20 cellular contexts compared by ENCODE assay signal in the genomic region with DNA sequence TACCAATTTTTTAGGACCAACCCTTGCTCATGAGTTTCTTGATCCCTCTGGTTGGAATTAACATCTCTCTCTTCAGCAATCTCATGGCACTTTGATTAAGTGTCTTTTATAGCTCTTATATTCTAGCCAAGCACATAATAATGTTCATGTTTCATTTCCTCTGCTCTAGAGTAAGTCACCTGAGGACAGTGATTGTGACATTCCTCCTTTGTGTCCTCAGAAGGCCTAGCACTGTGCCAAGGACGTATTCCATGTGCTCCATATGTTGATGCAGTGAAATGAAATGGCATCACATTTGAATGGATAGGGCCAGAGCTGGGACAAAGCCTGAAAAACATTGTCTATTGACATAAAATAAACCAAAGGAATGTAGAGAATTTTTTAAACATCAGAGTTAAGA.
DNase-seq lines count a peak whose midpoint lies in the region; ATAC-seq and TF ChIP-seq lines count a peak whose summit lies in the region.
"Had no signal": no experiment of that assay in that cellular context is flagged by ENCODE, and none has a peak within 500 bp of the region (broad histone marks: within the 10 kb centered on the region; RNA-seq: fewer than 3 reads in every experiment).

No MANE protein-coding gene starts in this region.

- H3K9me3 ChIP-seq in left ventricle myocardium inferior (replicated peaks): no peaks in the 10 kb centered on the region
- no peaks in the 10 kb centered on the region for H3K9me3 ChIP-seq in BE2C

- no peak for DNase-seq in left ventricle myocardium superior
- DNase-seq in left ventricle myocardium inferior: no peak
- peak; percentile 4 for DNase-seq in fibroblast of mammary gland (ENCODE audit: low read depth)
- DNase-seq in iris pigment epithelial cell (ENCODE audit: low read depth): peak; percentile 2
- no peak for DNase-seq in DMS79 (lab: John Stamatoyannopoulos, UW)
- no peak for DNase-seq in BE2C
- no peak for DNase-seq in UCSD-AML1 (lab: John Stamatoyannopoulos, UW; ENCODE audit: unreplicated experiment)
- DNase-seq: Calu3; CD4-positive, alpha-beta memory T cell; COR-L47; DMS53; DND-41; GDM1; GM23248; H7; HCEC 1CT had no signal

- H3K4me1 ChIP-seq in left ventricle myocardium inferior (no peaks in the 10 kb centered on the region), BE2C (peaks cover 6% of the 10 kb centered on the region)
- H3K4me1 ChIP-seq: BLaER1 treated with 17β-estradiol and CSF1 and Interleukin-3, amounts not matched to agents 10 nM and 100 nM had no signal

- H3K27me3 ChIP-seq in left ventricle myocardium inferior (ENCODE audit: low read depth) (no peaks in the 10 kb centered on the region), BE2C (no peaks in the 10 kb centered on the region)
- H3K27me3 ChIP-seq: BLaER1 treated with 17β-estradiol and CSF1 and Interleukin-3, amounts not matched to agents 10 nM and 100 nM had no signal

- ATAC-seq in left ventricle myocardium superior (peak; percentile 19), HG03520 (IDR thresholded peaks at IDR 0.05; ENCODE audit: unreplicated experiment) (no peak)
- ATAC-seq: GM12878 had no signal

- TF ChIP-seq CTCF in left ventricle myocardium inferior (IDR thresholded peaks at IDR 0.05; ENCODE audit: borderline replicate concordance): no peak
- TF ChIP-seq CTCF in fibroblast of mammary gland (conservative IDR thresholded peaks at IDR 0.05; ENCODE audit: control insufficient read depth, insufficient read depth, low read depth, low read length): no peak
- TF ChIP-seq CTCF in BE2C (IDR thresholded peaks at IDR 0.05; ENCODE audit: low read depth, low read length): no peak

- H3K4me3 ChIP-seq in left ventricle myocardium inferior (no peak overlapping the region), fibroblast of mammary gland (ENCODE audit: control insufficient read depth, low read depth, low read length) (no peak overlapping the region), BE2C (ENCODE audit: low read depth, low read length) (no peak overlapping the region)
- H3K4me3 ChIP-seq: BLaER1 treated with 17β-estradiol and CSF1 and Interleukin-3, amounts not matched to agents 10 nM and 100 nM; GM12878; GM23248 had no signal

- H3K36me3 ChIP-seq in left ventricle myocardium inferior: no peaks in the 10 kb centered on the region
- H3K36me3 ChIP-seq in BE2C: no peaks in the 10 kb centered on the region
- H3K36me3 ChIP-seq: BLaER1 treated with 17β-estradiol and CSF1 and Interleukin-3, amounts not matched to agents 10 nM and 100 nM had no signal

- intact Hi-C loops in left ventricle myocardium superior (cut with micrococcal nuclease) (no loop called here), left ventricle myocardium inferior (cut with micrococcal nuclease) (no loop called here)

- H3K27ac ChIP-seq in left ventricle myocardium inferior (replicated peaks): no peak overlapping the region
- H3K27ac ChIP-seq: 22Rv1; BLaER1 treated with 17β-estradiol and CSF1 and Interleukin-3, amounts not matched to agents 10 nM and 100 nM; GM23248 had no signal

Comparison
In these comparisons a context has a peak if more than half of its experiments do, and no peak if none do; other contexts are left out.
1. DNase-seq: peak in fibroblast of mammary gland (single experiment) and iris pigment epithelial cell (single experiment); none in left ventricle myocardium superior (single experiment), left ventricle myocardium inferior (single experiment), DMS79 (single experiment), BE2C (single experiment) and UCSD-AML1 (single experiment).